Comparison of ENCODE assay signal across 20 cellular contexts in the genomic region with DNA sequence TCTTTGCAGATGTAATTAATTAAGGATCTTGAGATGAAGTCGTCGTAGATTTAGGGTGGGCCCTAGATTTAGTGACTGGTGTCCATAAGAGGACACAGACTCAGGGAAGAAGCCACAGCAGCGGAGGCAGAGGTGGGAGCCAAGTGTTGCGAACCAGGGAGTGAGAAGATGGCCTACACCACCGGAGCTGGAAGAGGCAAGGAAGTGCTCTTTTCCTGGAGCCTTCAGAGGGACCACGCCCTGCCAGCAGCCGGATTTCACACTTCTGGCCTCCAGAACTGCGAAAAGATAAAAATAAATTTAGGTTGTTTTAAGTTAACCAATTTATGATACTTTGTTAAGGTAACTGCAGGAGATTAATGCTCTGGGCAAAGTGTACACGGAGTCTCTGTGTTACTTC. TPM values are rescaled to one million over a fixed set of nuclear protein-coding genes. Genes with fewer than 3 reads are reported as not detected.
DNase-seq lines count a peak whose midpoint lies in the region; ATAC-seq and TF ChIP-seq lines count a peak whose summit lies in the region.
"Had no signal": no experiment of that assay in that cellular context is flagged by ENCODE, and none has a peak within 500 bp of the region (broad histone marks: within the 10 kb centered on the region; RNA-seq: fewer than 3 reads in every experiment).

No MANE protein-coding gene starts in this region.

- H3K9me3 ChIP-seq in Karpas-422 (ENCODE audit: low read length) (no peaks in the 10 kb centered on the region), spleen (no peaks in the 10 kb centered on the region)
- H3K9me3 ChIP-seq in effector memory CD4-positive, alpha-beta T cell (ENCODE audit: control insufficient read depth, low read length) = no peaks in the 10 kb centered on the region
- H3K9me3 ChIP-seq: SK-N-SH had no signal

- H3K9me2 ChIP-seq in Karpas-422 (replicated peaks; ENCODE audit: insufficient read depth, low read length) = no peaks in the 10 kb centered on the region
- H3K9me2 ChIP-seq: SK-N-SH had no signal

- H3K36me3 Mint-ChIP-seq in T-cell = peaks cover 37% of the 10 kb centered on the region
- peaks cover 62% of the 10 kb centered on the region for H3K36me3 Mint-ChIP-seq in dendritic cell treated with granulocyte-macrophage colony-stimulating factor and Interleukin-4, amounts not matched to agents 40 ng/mL and 50 ng/mL, for 4 days (ENCODE audit: low read depth)

- H3K4me1 Mint-ChIP-seq in T-cell = peaks cover 38 to 50% (median 45%) of the 10 kb centered on the region in 3 donors
- peaks cover 39% of the 10 kb centered on the region for H3K4me1 Mint-ChIP-seq in dendritic cell treated with granulocyte-macrophage colony-stimulating factor and Interleukin-4, amounts not matched to agents 40 ng/mL and 50 ng/mL, for 4 days (ENCODE audit: low read depth)

- 0 out of 2 replicates have a peak, but pooled peaks cover 4% of the 10 kb centered on the region for H4K20me1 ChIP-seq in Karpas-422 (ENCODE audit: insufficient read depth, low read depth, low read length)

- peak overlapping the region; percentile 6 to 36 for H3K27ac Mint-ChIP-seq in T-cell
- H3K27ac Mint-ChIP-seq in dendritic cell treated with granulocyte-macrophage colony-stimulating factor and Interleukin-4, amounts not matched to agents 40 ng/mL and 50 ng/mL, for 4 days = peak overlapping the region; percentile 42

- H3K27me3 Mint-ChIP-seq in T-cell = no peaks in the 10 kb centered on the region
- no peaks in the 10 kb centered on the region for H3K27me3 Mint-ChIP-seq in dendritic cell treated with granulocyte-macrophage colony-stimulating factor and Interleukin-4, amounts not matched to agents 40 ng/mL and 50 ng/mL, for 4 days

- H3K4me1 ChIP-seq in Karpas-422 (ENCODE audit: low read length) = peaks cover 21% of the 10 kb centered on the region
- peaks cover 3 to 71% (median 40%) of the 10 kb centered on the region in 6 donors for H3K4me1 ChIP-seq in spleen
- H3K4me1 ChIP-seq in effector memory CD4-positive, alpha-beta T cell (ENCODE audit: control insufficient read depth, insufficient read depth, low read length, poor library complexity, severe bottlenecking) = no peaks in the 10 kb centered on the region

- no peak overlapping the region for H2AFZ ChIP-seq in Karpas-422 (ENCODE audit: low read length)

- no peak overlapping the region for H3K4me3 Mint-ChIP-seq in T-cell
- no peak overlapping the region for H3K4me3 Mint-ChIP-seq in dendritic cell treated with granulocyte-macrophage colony-stimulating factor and Interleukin-4, amounts not matched to agents 40 ng/mL and 50 ng/mL, for 4 days

- peaks cover 97% of the 10 kb centered on the region for H3K79me2 ChIP-seq in Karpas-422 (ENCODE audit: low read length)

- ATAC-seq in T-cell (replicated peaks in 1 of 4) (no peak), HG03159 (IDR thresholded peaks at IDR 0.05; ENCODE audit: unreplicated experiment) (no peak)
- ATAC-seq: K562 had no signal

- DNase-seq in Karpas-422 = no peak
- DNase-seq in T-cell = no peak
- peak; percentile 71 for DNase-seq in spleen
- DNase-seq in stimulated activated CD4-positive, alpha-beta T cell treated with anti-CD3 and anti-CD28 coated beads, Interleukin-12 subunit alpha, Interleukin-12 subunit beta, amount 100 ng/mL, for 4 hours = no peak
- no peak for DNase-seq in effector memory CD4-positive, alpha-beta T cell
- DNase-seq: C1 segment of cervical spinal cord; DMS 273 treated with DMSO at 0.1 percent for 48 hours; DND-41; GDM1; HCEC 1CT; NCI-H1105 treated with DMSO at 0.1 percent for 48 hours; NCI-H1694 treated with DMSO at 0.1 percent for 48 hours; NCI-H748 treated with DMSO at 0.1 percent for 48 hours; NK-92 treated with Interleukin-12 subunit alpha and Interleukin-12 subunit beta, amount 100 ng/mL, for 24 hours; OCI-M1; SHP77 treated with DMSO at 0.1 percent for 48 hours; SK-N-SH had no signal

- no peak for TF ChIP-seq CTCF in spleen (IDR thresholded peaks at IDR 0.05 in 8 of 11, conservative IDR thresholded peaks at IDR 0.05 in 3 of 11)

- no peak overlapping the region for H3K4me2 ChIP-seq in Karpas-422 (ENCODE audit: low read depth, low read length, poor library complexity, severe bottlenecking)
- H3K4me2 ChIP-seq: SK-N-SH had no signal

- H3K9ac ChIP-seq in Karpas-422 (ENCODE audit: low read length) = no peak overlapping the region
- H3K9ac ChIP-seq: SK-N-SH had no signal

- TF ChIP-seq POLR2A in spleen (IDR thresholded peaks at IDR 0.05) = no peak

- H3K36me3 ChIP-seq in Karpas-422 (ENCODE audit: insufficient read depth, low read length) (peaks cover 16% of the 10 kb centered on the region), spleen (peaks cover 0 to 74% (median 8%) of the 10 kb centered on the region in 6 donors)
- peaks cover 14% of the 10 kb centered on the region for H3K36me3 ChIP-seq in effector memory CD4-positive, alpha-beta T cell (ENCODE audit: control insufficient read depth, insufficient read depth, low read length)

- H3K4me3 ChIP-seq in Karpas-422 (ENCODE audit: low read length) = no peak overlapping the region
- no peak overlapping the region for H3K4me3 ChIP-seq in spleen
- H3K4me3 ChIP-seq in effector memory CD4-positive, alpha-beta T cell (ENCODE audit: insufficient read depth, low read depth, low read length, poor library complexity, severe bottlenecking) = no peak overlapping the region
- H3K4me3 ChIP-seq: K562 had no signal

- POLR2A ChIA-PET in T-cell (lab: Charles Lee) = no interaction called here

- H3K9me3 Mint-ChIP-seq in T-cell = no peaks in the 10 kb centered on the region
- H3K9me3 Mint-ChIP-seq in dendritic cell treated with granulocyte-macrophage colony-stimulating factor and Interleukin-4, amounts not matched to agents 40 ng/mL and 50 ng/mL, for 4 days = no peaks in the 10 kb centered on the region

- WGBS in spleen, 5 donors = 63 to 82% (median 74%) methylated on average over 9 of the region's 9 CpGs

- H3K27me3 ChIP-seq in Karpas-422 (ENCODE audit: low read length) (no peaks in the 10 kb centered on the region), spleen (replicated peaks in 1 of 7) (no peaks in the 10 kb centered on the region)
- no peaks in the 10 kb centered on the region for H3K27me3 ChIP-seq in effector memory CD4-positive, alpha-beta T cell (replicated peaks; ENCODE audit: control insufficient read depth, insufficient read depth, low read length, poor library complexity, severe bottlenecking)

- CTCF ChIA-PET in T-cell (lab: Charles Lee) = no interaction called here

- peak overlapping the region; percentile 63 for H3K27ac ChIP-seq in Karpas-422 (ENCODE audit: low read length)
- H3K27ac ChIP-seq in spleen = peak overlapping the region in 7 of 8 donors; percentile 0 to 78 (median 60)
- H3K27ac ChIP-seq in effector memory CD4-positive, alpha-beta T cell (ENCODE audit: insufficient read depth, low read length, poor library complexity, severe bottlenecking) = no peak overlapping the region

- intact Hi-C loops in dendritic cell treated with granulocyte-macrophage colony-stimulating factor and Interleukin-4, amounts not matched to agents 40 ng/mL and 50 ng/mL, for 4 days (cut with micrococcal nuclease) = no loop called here
- intact Hi-C loops in spleen (cut with DNase I; ENCODE audit: low total_unique reads) = no loop called here

RNA-seq across cellular contexts. Expression of a gene that starts 30.7 kb away (rescaled TPM):
- total RNA-seq in Karpas-422 (2014; rRNA removed; shearing (Covaris generic); ENCODE audit: low replicate concordance) = 35.9 and 64.6 TPM in 2 replicates
- 100 to 1,000 TPM; 113 to 124 (median 121) TPM for total RNA-seq in T-cell
- total RNA-seq in spleen = 100 to 1,000 TPM in 6 of 7 donors, 10 to 100 TPM in 1; 87.7 to 163 (median 130) TPM
- 10 to 100 TPM; 35.5 to 60.9 (median 54.9) TPM for polyA plus RNA-seq in spleen

RNA-seq across cellular contexts. Expression of a gene that starts 44.1 kb away (rescaled TPM):
- 36.0 and 47.7 TPM in 2 replicates for total RNA-seq in Karpas-422 (2014; rRNA removed; shearing (Covaris generic); ENCODE audit: low replicate concordance)
- total RNA-seq in T-cell = 100 to 1,000 TPM in 3 of 5 donors, 10 to 100 TPM in 2; 54.7 to 123 (median 103) TPM
- 10 to 100 TPM; 51.4 to 85.2 (median 70.2) TPM for total RNA-seq in spleen
- polyA plus RNA-seq in spleen = 100 to 1,000 TPM in 1 of 3 donors, 10 to 100 TPM in 2; 60.1 to 158 (median 95.1) TPM

RNA-seq across cellular contexts. Expression of a gene that starts 59.2 kb away (rescaled TPM):
- total RNA-seq in Karpas-422 (2014; rRNA removed; shearing (Covaris generic); ENCODE audit: low replicate concordance) = 18.8 and 34.4 TPM in 2 replicates
- total RNA-seq in T-cell (10 to 100 TPM; 18.7 to 42.0 (median 33.3) TPM), spleen (10 to 100 TPM; 12.7 to 17.5 (median 15.3) TPM)
- 10 to 100 TPM; 17.7 to 24.1 (median 17.8) TPM for polyA plus RNA-seq in spleen
